28 cellular contexts compared by ENCODE assay signal in the genomic region with DNA sequence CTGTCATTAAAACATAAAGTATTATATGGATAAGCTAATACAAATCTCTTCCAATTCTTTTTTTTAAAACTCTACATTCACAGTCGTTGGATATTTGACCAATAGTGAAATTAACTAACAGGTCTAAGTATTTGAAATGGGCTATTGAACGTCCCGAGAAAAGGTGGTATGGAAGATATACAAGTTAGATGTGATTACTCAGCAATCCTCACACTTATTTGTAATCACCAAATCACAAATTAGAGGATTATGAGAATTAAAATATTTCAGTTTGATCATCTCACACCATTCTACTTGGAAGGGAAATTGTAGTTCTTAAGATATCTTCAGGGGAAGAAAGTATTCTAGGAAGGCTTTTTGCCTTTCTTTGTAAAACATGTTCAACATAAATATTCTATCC.
"Had no signal": no experiment of that assay in that cellular context is flagged by ENCODE, and none has a peak within 500 bp of the region (broad histone marks: within the 10 kb centered on the region; RNA-seq: fewer than 3 reads in every experiment).

No MANE protein-coding gene starts in this region.

- H3K4me1 ChIP-seq: colonic mucosa, esophagus muscularis mucosa, esophagus squamous epithelium, foreskin keratinocyte, gastrocnemius medialis, gastroesophageal sphincter, heart right ventricle had no signal

- H3K36me3 ChIP-seq: colonic mucosa, esophagus muscularis mucosa, esophagus squamous epithelium, gastrocnemius medialis, gastroesophageal sphincter, heart left ventricle, heart right ventricle had no signal

- DNase-seq: colonic mucosa; cortex of kidney; dermis blood vessel endothelial cell; dorsolateral prefrontal cortex; effector CD8-positive, alpha-beta T cell; effector memory CD4-positive, alpha-beta T cell; effector memory CD8-positive, alpha-beta T cell; endodermal cell; erythroblast; esophagus squamous epithelium; foreskin fibroblast; foreskin keratinocyte; foreskin melanocyte; gastrocnemius medialis; glutamatergic neuron; head of caudate nucleus; heart left ventricle; heart right ventricle had no signal

- FAIRE-seq: colon, endometrium, endothelial cell of umbilical vein, frontal cortex had no signal

- H3K79me2 ChIP-seq: hepatocyte had no signal

- H3K4me2 ChIP-seq: hepatocyte had no signal

- H3K4me3 ChIP-seq: colonic mucosa, coronary artery, dorsolateral prefrontal cortex, esophagus muscularis mucosa, esophagus squamous epithelium, gastrocnemius medialis, gastroesophageal sphincter, heart left ventricle, heart right ventricle, hepatocyte had no signal

- H2AFZ ChIP-seq: hepatocyte had no signal

- H3K9me3 ChIP-seq: colonic mucosa, esophagus muscularis mucosa, esophagus squamous epithelium, gastrocnemius medialis, gastroesophageal sphincter, heart left ventricle, heart right ventricle had no signal

- H3K27me3 ChIP-seq: colonic mucosa, gastrocnemius medialis, gastroesophageal sphincter, heart left ventricle had no signal

- H3K27ac ChIP-seq: colonic mucosa, coronary artery, dorsolateral prefrontal cortex, epithelial cell of prostate, esophagus muscularis mucosa, esophagus squamous epithelium, foreskin keratinocyte, gastrocnemius medialis, gastroesophageal sphincter, heart left ventricle, heart right ventricle, hepatocyte had no signal

- ATAC-seq: effector memory CD8-positive, alpha-beta T cell; esophagus mucosa; foreskin keratinocyte; gastrocnemius medialis; gastroesophageal sphincter; heart left ventricle; heart right ventricle had no signal
